ENCODE assay signal across 17 cellular contexts in genomic region chr12:87814625-87815024, GRCh38.
"Had no signal": no experiment of that assay in that cellular context is flagged by ENCODE, and none has a peak within 500 bp of the region (broad histone marks: within the 10 kb centered on the region; RNA-seq: fewer than 3 reads in every experiment).

No MANE protein-coding gene starts in this region.

- H3K36me3 ChIP-seq: adrenal gland, neutrophil, suprapubic skin had no signal

- ATAC-seq: activated T-cell treated with anti-CD3 and anti-CD28 coated beads, Interleukin-2, amount 50 U/mL, for 4 hours; mucosa of descending colon; natural killer cell; stimulated activated naive CD8-positive, alpha-beta T cell treated with anti-CD3 and anti-CD28 coated beads, Interleukin-15, Interleukin-2, amounts not matched to agents 100 U/mL and 50 U/mL, for 24 hours; T-helper 17 cell had no signal

- FAIRE-seq: endothelial cell of umbilical vein had no signal

- DNase-seq: activated CD4-positive, alpha-beta memory T cell treated with anti-CD3 and anti-CD28 coated beads, Interleukin-2, amount 10 ng/mL, durations not matched to agents 7 days and 5 days; activated CD4-positive, alpha-beta T cell treated with anti-CD3 and anti-CD28 coated beads for 4 hours; activated effector memory CD4-positive, alpha-beta T cell treated with Interleukin-2 at 50 U/mL for 16 hours; activated T-cell treated with anti-CD3 and anti-CD28 coated beads, Interleukin-2, amount 50 U/mL, for 4 hours; adrenal gland; effector CD8-positive, alpha-beta T cell; islet precursor cell; mucosa of descending colon; natural killer cell; stimulated activated CD4-positive, alpha-beta T cell treated with anti-CD3 and anti-CD28 coated beads, Interleukin-15, amount 100 ng/mL, for 24 hours; stimulated activated CD4-positive, alpha-beta T cell treated with anti-CD3 and anti-CD28 coated beads, Interleukin-4, amount 100 ng/mL, for 4 hours; stimulated activated CD8-positive, alpha-beta memory T cell treated with anti-CD3 and anti-CD28 coated beads, Interleukin-4, amount 100 ng/mL, for 48 hours; stimulated activated naive CD8-positive, alpha-beta T cell treated with anti-CD3 and anti-CD28 coated beads, Interleukin-15, Interleukin-2, amounts not matched to agents 100 U/mL and 50 U/mL, for 24 hours; T-helper 17 cell had no signal

- H3K4me3 ChIP-seq: adrenal gland, mucosa of descending colon, suprapubic skin had no signal

- H3K27me3 ChIP-seq: adrenal gland, neutrophil, suprapubic skin had no signal

- H3K4me1 ChIP-seq: suprapubic skin had no signal

- H3K9me3 ChIP-seq: adrenal gland, mucosa of descending colon, neutrophil, suprapubic skin had no signal

- H3K27ac ChIP-seq: neutrophil, suprapubic skin had no signal
